21 cellular contexts compared by ENCODE assay signal in genomic region chr20:635609-636338, GRCh38. TPM values are rescaled to one million over a fixed set of nuclear protein-coding genes. Genes with fewer than 3 reads are reported as not detected.
DNase-seq lines count a peak whose midpoint lies in the region; ATAC-seq, FAIRE-seq and TF ChIP-seq lines count a peak whose summit lies in the region.
"Had no signal": no experiment of that assay in that cellular context is flagged by ENCODE, and none has a peak within 500 bp of the region (broad histone marks: within the 10 kb centered on the region; RNA-seq: fewer than 3 reads in every experiment).

No MANE protein-coding gene starts in this region.

- H3K4me2 ChIP-seq in A549: no peak overlapping the region

- no peak for FAIRE-seq in A549 (lab: Jason Lieb, UNC)
- FAIRE-seq: GM12892, H54 had no signal

- no peak overlapping the region for H3K4me3 Mint-ChIP-seq in activated T-helper 17 cell treated with anti-CD3 and anti-CD28 coated beads, Interleukin-2, amount 50 U/mL, for 72 hours
- H3K4me3 Mint-ChIP-seq: CD4-positive, alpha-beta T cell had no signal

- TF ChIP-seq EP300 in A549 (IDR thresholded peaks at IDR 0.05): no peak

- TF ChIP-seq CTCF in A549 (IDR thresholded peaks at IDR 0.05): no peak

- TF ChIP-seq RAD21 in A549 (conservative IDR thresholded peaks at IDR 0.05 in 1 of 2, IDR thresholded peaks at IDR 0.05 in 1 of 2): no peak

- POLR2A ChIA-PET in A549 (lab: Yijun Ruan, JAX): no interaction called here

- ATAC-seq in A549: no peak
- ATAC-seq in activated T-helper 17 cell treated with anti-CD3 and anti-CD28 coated beads, Interleukin-2, amount 50 U/mL, for 72 hours (replicated peaks): no peak
- ATAC-seq: SK-N-SH treated with all-trans-retinoic acid at 6 μM for 48 hours had no signal

- H3K27me3 Mint-ChIP-seq in activated T-helper 17 cell treated with anti-CD3 and anti-CD28 coated beads, Interleukin-2, amount 50 U/mL, for 72 hours: peaks cover 29% of the 10 kb centered on the region

- no peak for TF ChIP-seq POLR2A in A549 (IDR thresholded peaks at IDR 0.05; ENCODE audit: low read length)

- no peak overlapping the region for H3K27ac ChIP-seq in A549
- H3K27ac ChIP-seq: 22Rv1, Peyer's patch had no signal

- no peaks in the 10 kb centered on the region for H3K4me1 Mint-ChIP-seq in activated T-helper 17 cell treated with anti-CD3 and anti-CD28 coated beads, Interleukin-2, amount 50 U/mL, for 72 hours

- H3K9me3 ChIP-seq in A549: no peaks in the 10 kb centered on the region
- H3K9me3 ChIP-seq: BE2C, Peyer's patch had no signal

- peaks cover 4% of the 10 kb centered on the region; the same call in 1 of the 3 replicates for H3K4me1 ChIP-seq in A549
- H3K4me1 ChIP-seq: BE2C, Peyer's patch had no signal

- WGBS in A549 (ENCODE audit: missing lambda C conversion rate): 33% methylated on average over 9 of the region's 9 CpGs

- H3K27ac Mint-ChIP-seq in activated T-helper 17 cell treated with anti-CD3 and anti-CD28 coated beads, Interleukin-2, amount 50 U/mL, for 72 hours: no peak overlapping the region
- H3K27ac Mint-ChIP-seq: CD4-positive, alpha-beta T cell had no signal

- CTCF ChIA-PET in A549 (lab: Yijun Ruan, JAX): interaction anchor here (1.6 to 2.6 kb wide), 4 partner anchors 10 to 93 kb away, joined by 3 to 12 read pairs (median 6); no protein-coding TSS in a partner anchor

- in situ Hi-C loops in SK-MEL-5 (cut with HindIII; ENCODE audit: low pct_unique_long_range_greater_than_20kb, low sequenced_read_pairs): no loop called here

- H3K4me3 ChIP-seq in A549: no peak overlapping the region
- H3K4me3 ChIP-seq: Peyer's patch had no signal

- no peaks in the 10 kb centered on the region for H3K9me3 Mint-ChIP-seq in activated T-helper 17 cell treated with anti-CD3 and anti-CD28 coated beads, Interleukin-2, amount 50 U/mL, for 72 hours
- H3K9me3 Mint-ChIP-seq: CD4-positive, alpha-beta T cell had no signal

- H3K36me3 Mint-ChIP-seq in activated T-helper 17 cell treated with anti-CD3 and anti-CD28 coated beads, Interleukin-2, amount 50 U/mL, for 72 hours (ENCODE audit: low read depth): no peaks in the 10 kb centered on the region

- peak; percentile 41 for DNase-seq in DMS 273 (lab: John Stamatoyannopoulos, UW; ENCODE audit: unreplicated experiment)
- DNase-seq in DMS 273 treated with DMSO at 0.1 percent for 48 hours (lab: John Stamatoyannopoulos, UW): no peak
- DNase-seq in A549 (ENCODE audit: low read depth in 1 of 2, low spot score in 1 of 2): no peak
- peak; percentile 31 for DNase-seq in SK-MEL-5 (ENCODE audit: low read depth, low spot score)
- peak; percentile 44 for DNase-seq in left kidney (ENCODE audit: low read depth, low spot score)
- DNase-seq in hepatic stellate cell (ENCODE audit: low spot score): no peak
- DNase-seq in NAMALWA (ENCODE audit: low spot score): no peak
- DNase-seq: BE2C; CD4-positive, alpha-beta T cell; Karpas-422; NCI-H1417 treated with DMSO at 0.1 percent for 48 hours; NCI-H2029 treated with DMSO at 0.1 percent for 48 hours; NCI-H510A; NCI-H774; Peyer's patch; SHP77 had no signal

TF ChIP-seq in A549, 52 proteins besides CTCF, POLR2A, EP300 and RAD21:
- no peak for TF ChIP-seq PBX3 (IDR thresholded peaks at IDR 0.05)
- no peak for TF ChIP-seq HEYL (CRISPR knock-in tag; IDR thresholded peaks at IDR 0.05)
- TF ChIP-seq ZFP36 (IDR thresholded peaks at IDR 0.05; ENCODE audit: borderline replicate concordance, partially characterized antibody): peak; percentile 73
- TF ChIP-seq PHF8 (IDR thresholded peaks at IDR 0.05; ENCODE audit: borderline replicate concordance, low read depth): no peak
- no peak for TF ChIP-seq RFX5 (IDR thresholded peaks at IDR 0.05)
- TF ChIP-seq GATA3 (IDR thresholded peaks at IDR 0.05; ENCODE audit: borderline replicate concordance): no peak

RNA-seq across cellular contexts. Expression of gene SRXN1, which starts 17.2 kb away (rescaled TPM):
- polyA plus RNA-seq in A549 (2011; rRNA removed): 262 and 302 TPM in 2 replicates
- polyA plus RNA-seq in A549 (2012; cell fraction: cytosol; rRNA removed): 197 and 269 TPM in 2 replicates
- polyA plus RNA-seq in A549 (2012; cell fraction: nucleus; rRNA removed): 111 and 130 TPM in 2 replicates
- 170 to 213 TPM (median 183 TPM) in 3 replicates for polyA plus RNA-seq in A549 (2017; fragmentation: RNase III; extraction: RNeasy Plus Mini Kit Qiagen cat#74134 plus additional on column Dnase treatment)
- polyA minus RNA-seq in A549 (2011; rRNA and poly(A)+ RNA removed): 187 and 193 TPM in 2 replicates
- 111 and 125 TPM in 2 replicates for total RNA-seq in SK-MEL-5 (2014; rRNA removed; shearing (Covaris generic))
- 105 and 108 TPM in 2 replicates for polyA plus RNA-seq in SK-MEL-5 (2015; cell fraction: cytosol; rRNA removed)
- 26.1 and 27.1 TPM in 2 replicates for polyA plus RNA-seq in SK-MEL-5 (2015; cell fraction: nucleus; rRNA removed)
- 10 to 100 TPM; 14.6 to 24.6 TPM for total RNA-seq in activated T-helper 17 cell treated with anti-CD3 and anti-CD28 coated beads, Interleukin-2, amount 50 U/mL, for 72 hours

RNA-seq across cellular contexts. Expression of gene TCF15, which starts 25.7 kb away (rescaled TPM):
- polyA plus RNA-seq in A549 (2011; rRNA removed): not detected in 2 replicates
- polyA plus RNA-seq in A549 (2012; cell fraction: cytosol; rRNA removed): not detected in 2 replicates
- polyA plus RNA-seq in A549 (2012; cell fraction: nucleus; rRNA removed): not detected in 2 replicates
- not detected in 3 replicates for polyA plus RNA-seq in A549 (2017; fragmentation: RNase III; extraction: RNeasy Plus Mini Kit Qiagen cat#74134 plus additional on column Dnase treatment)
- not detected in 2 replicates for polyA minus RNA-seq in A549 (2011; rRNA and poly(A)+ RNA removed)
- not detected in 2 replicates for total RNA-seq in SK-MEL-5 (2014; rRNA removed; shearing (Covaris generic))
- polyA plus RNA-seq in SK-MEL-5 (2015; cell fraction: cytosol; rRNA removed): 0.05 and 0.28 TPM in 2 replicates
- not detected in 2 replicates for polyA plus RNA-seq in SK-MEL-5 (2015; cell fraction: nucleus; rRNA removed)
- not detected for total RNA-seq in activated T-helper 17 cell treated with anti-CD3 and anti-CD28 coated beads, Interleukin-2, amount 50 U/mL, for 72 hours
- total RNA-seq: CD4-positive, alpha-beta T cell; Peyer's patch had no signal

RNA-seq across cellular contexts. Expression of gene SCRT2, which starts 39.8 kb away (rescaled TPM):
- polyA plus RNA-seq in A549 (2011; rRNA removed) (not detected in 2 replicates), A549 (2017; fragmentation: RNase III; extraction: RNeasy Plus Mini Kit Qiagen cat#74134 plus additional on column Dnase treatment) (not detected in 3 replicates)
- polyA plus RNA-seq in A549 (2012; cell fraction: cytosol; rRNA removed): 0.01 TPM in 1 of 2 replicates, not detected in the other
- 0.02 TPM in 1 of 2 replicates, not detected in the other for polyA plus RNA-seq in A549 (2012; cell fraction: nucleus; rRNA removed)
- polyA minus RNA-seq in A549 (2011; rRNA and poly(A)+ RNA removed): not detected in 2 replicates
- total RNA-seq in SK-MEL-5 (2014; rRNA removed; shearing (Covaris generic)): not detected in 2 replicates
- polyA plus RNA-seq in SK-MEL-5 (2015; cell fraction: cytosol; rRNA removed): not detected in 2 replicates
- not detected in 2 replicates for polyA plus RNA-seq in SK-MEL-5 (2015; cell fraction: nucleus; rRNA removed)
- total RNA-seq in activated T-helper 17 cell treated with anti-CD3 and anti-CD28 coated beads, Interleukin-2, amount 50 U/mL, for 72 hours: not detected
- total RNA-seq: CD4-positive, alpha-beta T cell; Peyer's patch had no signal

Comparison
In these comparisons a context has a peak if more than half of its experiments do, and no peak if none do; other contexts are left out.
1. DNase-seq: peak in DMS 273 (single experiment), SK-MEL-5 (single experiment) and left kidney (single experiment); none in DMS 273 treated with DMSO at 0.1 percent for 48 hours (single experiment), A549 (0 of 2), hepatic stellate cell (single experiment) and NAMALWA (single experiment).